ENCODE assay signal across 9 cellular contexts in genomic region chr18:6336239-6336638, GRCh38.
"Had no signal": no experiment of that assay in that cellular context is flagged by ENCODE, and none has a peak within 500 bp of the region (broad histone marks: within the 10 kb centered on the region; RNA-seq: fewer than 3 reads in every experiment).

No MANE protein-coding gene starts in this region.

- H2AFZ ChIP-seq: GM23248 had no signal

- DNase-seq: GM23248, H7, HFFc6, Karpas-422, KBM-7 had no signal

- H3K9me3 ChIP-seq: HAP-1 had no signal

- H3K36me3 ChIP-seq: HAP-1 had no signal

- H3K4me2 ChIP-seq: KMS-11 had no signal

- ATAC-seq: HCT116 had no signal

- H3K27ac ChIP-seq: GM23248, KMS-11 had no signal

- H3K9ac ChIP-seq: GM23248, KMS-11 had no signal

- H3K4me1 ChIP-seq: HAP-1 had no signal

- H3K4me3 ChIP-seq: GM23248, HAP-1 had no signal

- FAIRE-seq: HTR-8/SVneo had no signal
